Comparison of ENCODE assay signal across 9 cellular contexts in the genomic region with DNA sequence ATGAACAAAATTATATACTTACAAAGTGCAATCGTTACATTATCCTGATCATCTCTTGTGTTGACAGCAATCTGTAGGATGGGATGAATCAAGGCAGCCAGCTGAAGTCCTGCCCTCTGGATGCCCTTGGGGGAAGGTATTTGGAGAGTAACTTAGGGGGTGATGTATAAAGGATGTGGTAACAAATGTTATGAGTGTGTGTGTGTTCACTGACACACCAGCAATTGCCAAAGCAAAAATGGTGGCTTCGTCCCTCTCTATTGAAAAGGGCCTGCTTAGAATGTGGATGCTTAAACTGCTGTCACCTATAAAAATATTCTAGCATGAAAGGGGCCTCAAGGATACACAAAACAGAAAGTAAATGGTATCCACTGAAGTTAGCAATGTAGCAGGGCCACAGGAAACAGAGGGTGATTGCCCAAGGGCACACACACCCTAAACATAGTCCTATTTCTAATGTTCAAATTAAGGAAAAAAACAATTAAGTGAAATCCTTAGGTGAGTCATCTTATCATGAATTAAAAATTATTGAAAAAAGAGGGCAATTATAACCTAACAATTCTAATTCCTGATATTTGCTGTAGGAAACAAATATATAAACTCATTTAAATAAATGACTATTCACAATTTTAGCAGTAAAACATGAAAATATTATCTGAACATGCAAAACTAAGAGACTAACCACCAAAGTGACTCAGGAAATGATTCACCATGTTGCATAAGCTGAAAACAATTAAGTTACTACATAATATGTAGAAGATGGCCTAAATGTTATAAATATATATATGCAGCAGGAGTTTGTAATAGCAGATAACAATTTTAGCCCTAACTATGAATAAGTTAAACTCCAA. TPM values are rescaled to one million over a fixed set of nuclear protein-coding genes. Genes with fewer than 3 reads are reported as not detected.
A peak's percentile ranks its signal among the peaks of the same experiment; 100 is the strongest.
DNase-seq lines count a peak whose midpoint lies in the region; ATAC-seq and TF ChIP-seq lines count a peak whose summit lies in the region.
"Had no signal": no experiment of that assay in that cellular context is flagged by ENCODE, and none has a peak within 500 bp of the region (broad histone marks: within the 10 kb centered on the region; RNA-seq: fewer than 3 reads in every experiment).

No MANE protein-coding gene starts in this region.

- H3K36me3 ChIP-seq in prostate gland = no peaks in the 10 kb centered on the region

- TF ChIP-seq CTCF in astrocyte of the spinal cord (IDR thresholded peaks at IDR 0.05; ENCODE audit: low read depth, low read length) = no peak
- TF ChIP-seq CTCF in prostate gland (IDR thresholded peaks at IDR 0.05) = no peak

- peak; percentile 87 to 90 for ATAC-seq in natural killer cell treated with Interleukin-12 subunit alpha and Interleukin-12 subunit beta and Interleukin-15 and Interleukin-18, amount 100 ng/mL, for 72 hours
- ATAC-seq in GM19328 (IDR thresholded peaks at IDR 0.05; ENCODE audit: unreplicated experiment) = no peak
- no peak for ATAC-seq in GM21390 (IDR thresholded peaks at IDR 0.05; ENCODE audit: unreplicated experiment)

- H3K4me1 Mint-ChIP-seq in natural killer cell treated with Interleukin-12 subunit alpha and Interleukin-12 subunit beta and Interleukin-15 and Interleukin-18, amount 100 ng/mL, for 72 hours (ENCODE audit: low read depth in 2 of 2) = peaks cover 20 to 50% of the 10 kb centered on the region in 2 donors

- no peaks in the 10 kb centered on the region for H3K9me3 Mint-ChIP-seq in natural killer cell treated with Interleukin-12 subunit alpha and Interleukin-12 subunit beta and Interleukin-15 and Interleukin-18, amount 100 ng/mL, for 72 hours

- no peak overlapping the region for H3K4me3 ChIP-seq in astrocyte of the spinal cord (ENCODE audit: low read depth, low read length)
- H3K4me3 ChIP-seq in prostate gland = no peak overlapping the region

- H3K36me3 Mint-ChIP-seq in natural killer cell treated with Interleukin-12 subunit alpha and Interleukin-12 subunit beta and Interleukin-15 and Interleukin-18, amount 100 ng/mL, for 72 hours = no peaks in the 10 kb centered on the region

- no peak overlapping the region for H3K27ac ChIP-seq in prostate gland

- TF ChIP-seq POLR2A in prostate gland (IDR thresholded peaks at IDR 0.05) = no peak

- H3K27me3 Mint-ChIP-seq in natural killer cell treated with Interleukin-12 subunit alpha and Interleukin-12 subunit beta and Interleukin-15 and Interleukin-18, amount 100 ng/mL, for 72 hours = peaks cover 0 to 7% of the 10 kb centered on the region in 2 donors

- peak overlapping the region; percentile 61 for H3K4me3 Mint-ChIP-seq in natural killer cell treated with Interleukin-12 subunit alpha and Interleukin-12 subunit beta and Interleukin-15 and Interleukin-18, amount 100 ng/mL, for 72 hours

- intact Hi-C loops in cardiac septum (cut with DNase I) = no loop called here
- intact Hi-C loops in prostate gland (cut with DNase I) = no loop called here

- peak overlapping the region; percentile 87 for H3K27ac Mint-ChIP-seq in natural killer cell treated with Interleukin-12 subunit alpha and Interleukin-12 subunit beta and Interleukin-15 and Interleukin-18, amount 100 ng/mL, for 72 hours

- 74% methylated on average over 2 of the region's 2 CpGs for WGBS in prostate gland

- H3K9me3 ChIP-seq in prostate gland = no peaks in the 10 kb centered on the region

- H3K27me3 ChIP-seq in prostate gland (replicated peaks; ENCODE audit: insufficient read depth) = no peaks in the 10 kb centered on the region

- no peaks in the 10 kb centered on the region for H3K4me1 ChIP-seq in prostate gland (replicated peaks)

- in situ Hi-C loops in astrocyte of the spinal cord (cut with HindIII; ENCODE audit: low sequenced_read_pairs) = no loop called here

- DNase-seq in EH (ENCODE audit: low read depth) (peak; percentile 80), NOMO-1 treated with DMSO at 0.1 percent for 48 hours (lab: John Stamatoyannopoulos, UW; ENCODE audit: unreplicated experiment) (peak; percentile 92), astrocyte of the spinal cord (ENCODE audit: low read depth, low spot score) (peak; percentile 75), cardiac septum (ENCODE audit: low spot score) (no peak), prostate gland (ENCODE audit: low spot score) (no peak)
- peak; percentile 61 for DNase-seq in natural killer cell treated with Interleukin-12 subunit alpha and Interleukin-12 subunit beta and Interleukin-15 and Interleukin-18, amount 100 ng/mL, for 72 hours (ENCODE audit: low spot score)
- DNase-seq: kidney had no signal

RNA-seq across cellular contexts. Expression of a gene that starts 15.2 kb away (rescaled TPM):
- 1 to 10 TPM; 1.8 to 6.6 TPM for total RNA-seq in natural killer cell treated with Interleukin-12 subunit alpha and Interleukin-12 subunit beta and Interleukin-15 and Interleukin-18, amount 100 ng/mL, for 72 hours
- total RNA-seq in cardiac septum = 0.35 TPM
- under 1 TPM in 1 of 2 donors, not detected in 1; 0.80 TPM for total RNA-seq in prostate gland

Comparison
In these comparisons a context has a peak if more than half of its experiments do, and no peak if none do; other contexts are left out.
1. DNase-seq: peak in EH (single experiment), NOMO-1 treated with DMSO at 0.1 percent for 48 hours (single experiment), astrocyte of the spinal cord (single experiment) and natural killer cell treated with Interleukin-12 subunit alpha and Interleukin-12 subunit beta and Interleukin-15 and Interleukin-18, amount 100 ng/mL, for 72 hours (single experiment); none in cardiac septum (single experiment) and prostate gland (single experiment).
2. ATAC-seq: peak in natural killer cell treated with Interleukin-12 subunit alpha and Interleukin-12 subunit beta and Interleukin-15 and Interleukin-18, amount 100 ng/mL, for 72 hours (2 of 2); none in GM19328 (single experiment) and GM21390 (single experiment).